Comparison of ENCODE assay signal across 14 cellular contexts in genomic region chr14:68341765-68342212, GRCh38.
DNase-seq lines count a peak whose midpoint lies in the region; ATAC-seq and TF ChIP-seq lines count a peak whose summit lies in the region.
"Had no signal": no experiment of that assay in that cellular context is flagged by ENCODE, and none has a peak within 500 bp of the region (broad histone marks: within the 10 kb centered on the region; RNA-seq: fewer than 3 reads in every experiment).

No MANE protein-coding gene starts in this region.

- no peaks in the 10 kb centered on the region for H3K79me2 ChIP-seq in DOHH2 (ENCODE audit: control insufficient read depth, low read length)

- H3K4me1 Mint-ChIP-seq in activated T-helper 1 cell treated with anti-CD3 and anti-CD28 coated beads, Interleukin-12 subunit alpha, Interleukin-12 subunit beta, Interleukin-2, Interleukin-4 antibody, amounts not matched to agents 30 ng/mL and 10 ng/mL and 1 ng/mL, durations not matched to agents 14 hours and 24 hours and 36 hours (ENCODE audit: low read depth), result peaks cover 15% of the 10 kb centered on the region

- no peaks in the 10 kb centered on the region for H3K27me3 ChIP-seq in DOHH2 (ENCODE audit: control insufficient read depth, low read length)
- H3K27me3 ChIP-seq in H7 (ENCODE audit: control insufficient read depth, insufficient read depth, low read length), result no peaks in the 10 kb centered on the region

- peaks cover 8% of the 10 kb centered on the region for H3K36me3 Mint-ChIP-seq in activated T-helper 1 cell treated with anti-CD3 and anti-CD28 coated beads, Interleukin-12 subunit alpha, Interleukin-12 subunit beta, Interleukin-2, Interleukin-4 antibody, amounts not matched to agents 30 ng/mL and 10 ng/mL and 1 ng/mL, durations not matched to agents 14 hours and 24 hours and 36 hours (ENCODE audit: low read depth)

- peaks cover 14% of the 10 kb centered on the region for H3K9me3 Mint-ChIP-seq in activated T-helper 1 cell treated with anti-CD3 and anti-CD28 coated beads, Interleukin-12 subunit alpha, Interleukin-12 subunit beta, Interleukin-2, Interleukin-4 antibody, amounts not matched to agents 30 ng/mL and 10 ng/mL and 1 ng/mL, durations not matched to agents 14 hours and 24 hours and 36 hours

- H3K9me3 ChIP-seq in DOHH2 (ENCODE audit: control insufficient read depth, insufficient read depth, low read length), result 0 out of 2 replicates have a peak, but pooled peaks cover 5% of the 10 kb centered on the region
- H3K9me3 ChIP-seq: prostate gland had no signal

- no peak for DNase-seq in activated T-helper 1 cell treated with anti-CD3 and anti-CD28 coated beads, Interleukin-12 subunit alpha, Interleukin-12 subunit beta, Interleukin-2, Interleukin-4 antibody, amounts not matched to agents 30 ng/mL and 10 ng/mL and 1 ng/mL, durations not matched to agents 14 hours and 24 hours and 36 hours (ENCODE audit: low spot score)
- no peak for DNase-seq in GM13976 (ENCODE audit: low spot score)
- DNase-seq in H7, result no peak
- DNase-seq in NCI-H82 (lab: John Stamatoyannopoulos, UW), result no peak
- DNase-seq in stimulated activated CD8-positive, alpha-beta memory T cell treated with anti-CD3 and anti-CD28 coated beads, Interleukin-4, amount 100 ng/mL, for 48 hours, result no peak
- DNase-seq: NCI-H1436; SHP77 treated with DMSO at 0.1 percent for 48 hours; stimulated activated CD4-positive, alpha-beta T cell treated with anti-CD3 and anti-CD28 coated beads, Interleukin-1b, Interleukin-23, amount 100 ng/mL, for 48 hours; stimulated activated naive CD4-positive, alpha-beta T cell treated with Interleukin-2 at 50 U/mL for 16 hours had no signal

- no peaks in the 10 kb centered on the region for H3K9me2 ChIP-seq in DOHH2 (replicated peaks; ENCODE audit: control insufficient read depth, low read length)

- no peaks in the 10 kb centered on the region for H4K20me1 ChIP-seq in DOHH2 (ENCODE audit: control insufficient read depth, insufficient read depth, low read depth, low read length)

- TF ChIP-seq CTCF in DOHH2 (IDR thresholded peaks at IDR 0.05; ENCODE audit: low read depth, low read length, poor library complexity, severe bottlenecking) (no peak), GM13976 (IDR thresholded peaks at IDR 0.05; ENCODE audit: borderline replicate concordance, control extremely low read depth, extremely low read depth, insufficient read depth, missing control alignments) (no peak)

- H3K27me3 Mint-ChIP-seq in activated T-helper 1 cell treated with anti-CD3 and anti-CD28 coated beads, Interleukin-12 subunit alpha, Interleukin-12 subunit beta, Interleukin-2, Interleukin-4 antibody, amounts not matched to agents 30 ng/mL and 10 ng/mL and 1 ng/mL, durations not matched to agents 14 hours and 24 hours and 36 hours (ENCODE audit: insufficient read depth), result no peaks in the 10 kb centered on the region

- intact Hi-C loops in activated T-helper 1 cell treated with anti-CD3 and anti-CD28 coated beads, Interleukin-12 subunit alpha, Interleukin-12 subunit beta, Interleukin-2, Interleukin-4 antibody, amounts not matched to agents 30 ng/mL and 10 ng/mL and 1 ng/mL, durations not matched to agents 14 hours and 24 hours and 36 hours (cut with micrococcal nuclease), result no loop called here

- H3K36me3 ChIP-seq in DOHH2 (ENCODE audit: control insufficient read depth, low read length), result 0 out of 2 replicates have a peak, but pooled peaks cover 2% of the 10 kb centered on the region
- H3K36me3 ChIP-seq in H7 (replicated peaks; ENCODE audit: control insufficient read depth, insufficient read depth, low read length), result no peaks in the 10 kb centered on the region
- H3K36me3 ChIP-seq: prostate gland had no signal

- H3K4me3 ChIP-seq in DOHH2 (ENCODE audit: low read length) (peak overlapping the region; percentile 35), H7 (ENCODE audit: insufficient read depth, low read depth, low read length) (no peak overlapping the region)
- H3K4me3 ChIP-seq: prostate gland had no signal

- peaks cover 50% of the 10 kb centered on the region for H3K4me1 ChIP-seq in DOHH2 (ENCODE audit: control insufficient read depth, low read length)
- H3K4me1 ChIP-seq: prostate gland had no signal

- peak overlapping the region; percentile 63 for H3K27ac ChIP-seq in DOHH2 (ENCODE audit: low read depth, low read length)
- H3K27ac ChIP-seq: prostate gland had no signal

- in situ Hi-C loops in GM13976 (cut with MboI; ENCODE audit: low sequenced_read_pairs, unreplicated experiment), result no loop called here

- peaks cover 11% of the 10 kb centered on the region for H3F3A ChIP-seq in DOHH2 (ENCODE audit: control insufficient read depth, insufficient read depth)

- peak overlapping the region; percentile 50 for H3K4me2 ChIP-seq in DOHH2 (ENCODE audit: low read length)

- ATAC-seq in GM19395 (IDR thresholded peaks at IDR 0.05; ENCODE audit: unreplicated experiment), result peak; percentile 58
- ATAC-seq in HG03097 (IDR thresholded peaks at IDR 0.05; ENCODE audit: low FRiP score, unreplicated experiment), result peak; percentile 49
- ATAC-seq: HepG2 had no signal

- H3K4me3 Mint-ChIP-seq in activated T-helper 1 cell treated with anti-CD3 and anti-CD28 coated beads, Interleukin-12 subunit alpha, Interleukin-12 subunit beta, Interleukin-2, Interleukin-4 antibody, amounts not matched to agents 30 ng/mL and 10 ng/mL and 1 ng/mL, durations not matched to agents 14 hours and 24 hours and 36 hours, result no peak overlapping the region

- H3K27ac Mint-ChIP-seq in activated T-helper 1 cell treated with anti-CD3 and anti-CD28 coated beads, Interleukin-12 subunit alpha, Interleukin-12 subunit beta, Interleukin-2, Interleukin-4 antibody, amounts not matched to agents 30 ng/mL and 10 ng/mL and 1 ng/mL, durations not matched to agents 14 hours and 24 hours and 36 hours, result peak overlapping the region; percentile 27
